8 cellular contexts compared by ENCODE assay signal in genomic region chr15:52180196-52180835, GRCh38. TPM values are rescaled to one million over a fixed set of nuclear protein-coding genes. Genes with fewer than 3 reads are reported as not detected.
DNase-seq lines count a peak whose midpoint lies in the region; ATAC-seq and TF ChIP-seq lines count a peak whose summit lies in the region.

No MANE protein-coding gene starts in this region.

- H3K4me2 ChIP-seq in PC-9, result peak overlapping the region; percentile 83

- BruUV-seq in PC-9 (replicated peaks; lab: Mats Ljungman, UMichigan), result TSS peak; percentile 62

- H3K27me3 ChIP-seq in PC-9 (ENCODE audit: insufficient read depth, low read depth), result no peaks in the 10 kb centered on the region

- H3K4me1 Mint-ChIP-seq in brain, result peaks cover 49% of the 10 kb centered on the region
- peaks cover 29% of the 10 kb centered on the region for H3K4me1 Mint-ChIP-seq in stimulated activated naive CD8-positive, alpha-beta T cell treated with anti-CD3 and anti-CD28 coated beads, Interleukin-15, Interleukin-2, amounts not matched to agents 100 ng/mL and 50 ng/mL, for 24 hours (ENCODE audit: low read depth)

- H3K27ac Mint-ChIP-seq in brain, result peak overlapping the region; percentile 72 to 97 (median 83)
- H3K27ac Mint-ChIP-seq in stimulated activated naive CD8-positive, alpha-beta T cell treated with anti-CD3 and anti-CD28 coated beads, Interleukin-15, Interleukin-2, amounts not matched to agents 100 ng/mL and 50 ng/mL, for 24 hours, result peak overlapping the region; percentile 45

- intact Hi-C loops in PC-9 (cut with micrococcal nuclease; ENCODE audit: unreplicated experiment), result no loop called here

- H3K4me1 ChIP-seq in PC-9 (replicated peaks; ENCODE audit: insufficient read depth), result peaks cover 11% of the 10 kb centered on the region

- H3K79me2 ChIP-seq in PC-9 (ENCODE audit: low read depth), result no peaks in the 10 kb centered on the region

- H3K4me3 Mint-ChIP-seq in brain, result peak overlapping the region; percentile 88 to 94 (median 92)
- H3K4me3 Mint-ChIP-seq in stimulated activated naive CD8-positive, alpha-beta T cell treated with anti-CD3 and anti-CD28 coated beads, Interleukin-15, Interleukin-2, amounts not matched to agents 100 ng/mL and 50 ng/mL, for 24 hours, result peak overlapping the region; percentile 84

- H3K27me3 Mint-ChIP-seq in brain, result peaks cover 14% of the 10 kb centered on the region
- no peaks in the 10 kb centered on the region for H3K27me3 Mint-ChIP-seq in stimulated activated naive CD8-positive, alpha-beta T cell treated with anti-CD3 and anti-CD28 coated beads, Interleukin-15, Interleukin-2, amounts not matched to agents 100 ng/mL and 50 ng/mL, for 24 hours

- CTCF ChIA-PET in PC-9 (lab: Charles Lee), result no interaction called here

- ATAC-seq in GM18867 (IDR thresholded peaks at IDR 0.05; ENCODE audit: unreplicated experiment), result peak; percentile 33
- peak; percentile 27 for ATAC-seq in HG02763 (IDR thresholded peaks at IDR 0.05; ENCODE audit: unreplicated experiment)
- ATAC-seq in left lobe of liver, result peak; percentile 12

- no peaks in the 10 kb centered on the region for H3K9me3 ChIP-seq in PC-9 (ENCODE audit: insufficient read depth, low read depth)

- H4K20me1 ChIP-seq in PC-9 (ENCODE audit: insufficient read depth), result no peaks in the 10 kb centered on the region

- H3K36me3 ChIP-seq in PC-9 (ENCODE audit: low read depth), result no peaks in the 10 kb centered on the region

- no peaks in the 10 kb centered on the region for H3K9me2 ChIP-seq in PC-9 (ENCODE audit: insufficient read depth)

- H3F3A ChIP-seq in PC-9 (ENCODE audit: insufficient read depth, low read depth), result no peaks in the 10 kb centered on the region

- H3K36me3 Mint-ChIP-seq in brain, result peaks cover 8% of the 10 kb centered on the region
- peaks cover 4% of the 10 kb centered on the region for H3K36me3 Mint-ChIP-seq in stimulated activated naive CD8-positive, alpha-beta T cell treated with anti-CD3 and anti-CD28 coated beads, Interleukin-15, Interleukin-2, amounts not matched to agents 100 ng/mL and 50 ng/mL, for 24 hours (ENCODE audit: low read depth)

- POLR2A ChIA-PET in PC-9 (lab: Charles Lee; ENCODE audit: unreplicated experiment), result interaction anchor here (0.6 kb wide), 1 partner anchor 209 kb away, joined by 3 read pairs; the partner anchor contains the start of gene LEO1

- DNase-seq in PC-9, result no peak
- no peak for DNase-seq in left lobe of liver (ENCODE audit: low spot score)
- DNase-seq in NCI-H1092 treated with DMSO at 0.1 percent for 48 hours (lab: John Stamatoyannopoulos, UW), result no peak
- DNase-seq in midbrain (lab: John Stamatoyannopoulos, UW), result no peak

- TF ChIP-seq CTCF in PC-9 (conservative IDR thresholded peaks at IDR 0.05), result no peak
- no peak for TF ChIP-seq CTCF in brain (conservative IDR thresholded peaks at IDR 0.05)

- peak overlapping the region; percentile 81 for H2AFZ ChIP-seq in PC-9

- peaks cover 0 to 5% (median 0%) of the 10 kb centered on the region in 5 experiments for H3K9me3 Mint-ChIP-seq in brain
- no peaks in the 10 kb centered on the region for H3K9me3 Mint-ChIP-seq in stimulated activated naive CD8-positive, alpha-beta T cell treated with anti-CD3 and anti-CD28 coated beads, Interleukin-15, Interleukin-2, amounts not matched to agents 100 ng/mL and 50 ng/mL, for 24 hours

- H3K4me3 ChIP-seq in PC-9, result peak overlapping the region; percentile 60; the same call in 1 of the 2 replicates

- no peak overlapping the region for H3K27ac ChIP-seq in PC-9

RNA-seq across cellular contexts. Expression of gene GNB5, which starts 10.9 kb away (rescaled TPM):
- total RNA-seq in PC-9 (2021) (25.0 and 26.0 TPM in 2 replicates), left lobe of liver (12.7 TPM)
- 42.8 TPM for polyA plus RNA-seq in brain (ENCODE audit: insufficient read depth, low read depth, low replicate concordance)
